In genomic region chr11:100576044-100577021, GRCh38 we compare ENCODE assay signal across 9 cellular contexts.
DNase-seq lines count a peak whose midpoint lies in the region; ATAC-seq and TF ChIP-seq lines count a peak whose summit lies in the region.
"Had no signal": no experiment of that assay in that cellular context is flagged by ENCODE, and none has a peak within 500 bp of the region (broad histone marks: within the 10 kb centered on the region; RNA-seq: fewer than 3 reads in every experiment).

No MANE protein-coding gene starts in this region.

- no peaks in the 10 kb centered on the region for H3K36me3 Mint-ChIP-seq in stimulated activated memory B cell treated with anti-CD40 and anti-IgM and Interleukin-4, amounts not matched to agents 10 μg/mL and 1 μg/mL and 100 μg/mL, for 72 hours
- H3K36me3 Mint-ChIP-seq: naive thymus-derived CD8-positive, alpha-beta T cell had no signal

- no peak overlapping the region for H3K27ac ChIP-seq in C4-2B
- no peak overlapping the region for H3K27ac ChIP-seq in adrenal gland
- H3K27ac ChIP-seq in right cardiac atrium (ENCODE audit: low read length) = no peak overlapping the region

- H3K9me3 Mint-ChIP-seq in stimulated activated memory B cell treated with anti-CD40 and anti-IgM and Interleukin-4, amounts not matched to agents 10 μg/mL and 1 μg/mL and 100 μg/mL, for 72 hours = no peaks in the 10 kb centered on the region
- H3K9me3 Mint-ChIP-seq: naive thymus-derived CD8-positive, alpha-beta T cell had no signal

- intact Hi-C loops in adrenal gland (cut with DNase I) = loop anchor here (5.0 to 10.0 kb wide), 3 partner anchors 106 to 358 kb away; no protein-coding TSS in a partner anchor
- intact Hi-C loops in right cardiac atrium (cut with DNase I) = loop anchor here (2.0 to 10.0 kb wide), 5 partner anchors 281 to 358 kb away; no protein-coding TSS in a partner anchor

- H3K4me3 ChIP-seq in adrenal gland (no peak overlapping the region), right cardiac atrium (ENCODE audit: low read length) (no peak overlapping the region)

- H3K27ac Mint-ChIP-seq in stimulated activated memory B cell treated with anti-CD40 and anti-IgM and Interleukin-4, amounts not matched to agents 10 μg/mL and 1 μg/mL and 100 μg/mL, for 72 hours = no peak overlapping the region
- H3K27ac Mint-ChIP-seq: naive thymus-derived CD8-positive, alpha-beta T cell had no signal

- no peak overlapping the region for H3K4me3 Mint-ChIP-seq in stimulated activated memory B cell treated with anti-CD40 and anti-IgM and Interleukin-4, amounts not matched to agents 10 μg/mL and 1 μg/mL and 100 μg/mL, for 72 hours
- H3K4me3 Mint-ChIP-seq: naive thymus-derived CD8-positive, alpha-beta T cell had no signal

- H3K9me3 ChIP-seq in adrenal gland (replicated peaks in 1 of 3) (no peaks in the 10 kb centered on the region), right cardiac atrium (ENCODE audit: control insufficient read depth, low read length) (no peaks in the 10 kb centered on the region)

- no peak for TF ChIP-seq POLR2A in adrenal gland (IDR thresholded peaks at IDR 0.05)

- peak; percentile 88 for TF ChIP-seq CTCF in C4-2B (conservative IDR thresholded peaks at IDR 0.05)
- TF ChIP-seq CTCF in adrenal gland (IDR thresholded peaks at IDR 0.05) = peak; percentile 59 to 86 (median 79)

- H3K4me1 Mint-ChIP-seq in stimulated activated memory B cell treated with anti-CD40 and anti-IgM and Interleukin-4, amounts not matched to agents 10 μg/mL and 1 μg/mL and 100 μg/mL, for 72 hours = no peaks in the 10 kb centered on the region
- H3K4me1 Mint-ChIP-seq: naive thymus-derived CD8-positive, alpha-beta T cell had no signal

- ATAC-seq in GM18873 (IDR thresholded peaks at IDR 0.05; ENCODE audit: low FRiP score, unreplicated experiment) (peak; percentile 77), HG03066 (IDR thresholded peaks at IDR 0.05; ENCODE audit: low read depth, unreplicated experiment) (peak; percentile 54), right cardiac atrium (peak; percentile 63 to 79)
- ATAC-seq in stimulated activated memory B cell treated with anti-CD40 and anti-IgM and Interleukin-4, amounts not matched to agents 10 μg/mL and 1 μg/mL and 100 μg/mL, for 72 hours = peak; percentile 58
- ATAC-seq: naive thymus-derived CD8-positive, alpha-beta T cell had no signal

- no peaks in the 10 kb centered on the region for H3K27me3 Mint-ChIP-seq in stimulated activated memory B cell treated with anti-CD40 and anti-IgM and Interleukin-4, amounts not matched to agents 10 μg/mL and 1 μg/mL and 100 μg/mL, for 72 hours

- H3K27me3 ChIP-seq in adrenal gland (no peaks in the 10 kb centered on the region), right cardiac atrium (ENCODE audit: control insufficient read depth, insufficient read depth) (no peaks in the 10 kb centered on the region)

- DNase-seq in NCI-H2196 treated with DMSO at 0.1 percent for 48 hours (lab: John Stamatoyannopoulos, UW; ENCODE audit: unreplicated experiment) = peak; percentile 30
- DNase-seq in adrenal gland = peak in 6 of 7 donors; percentile 16 to 42 (median 23)
- DNase-seq in right cardiac atrium = no peak
- no peak for DNase-seq in UCSD-AML1 (lab: John Stamatoyannopoulos, UW; ENCODE audit: unreplicated experiment)

- 25 to 31% (median 30%) methylated on average over 6 of the region's 6 CpGs for WGBS in adrenal gland, 4 donors
- 31% methylated on average over 6 of the region's 6 CpGs for WGBS in right cardiac atrium

- H3K36me3 ChIP-seq in adrenal gland (replicated peaks in 1 of 2) = no peaks in the 10 kb centered on the region

- H3K4me1 ChIP-seq in adrenal gland (replicated peaks in 1 of 2) (no peaks in the 10 kb centered on the region), right cardiac atrium (ENCODE audit: control insufficient read depth, insufficient read depth, low read length) (no peaks in the 10 kb centered on the region)

Comparison
In these comparisons a context has a peak if more than half of its experiments do, and no peak if none do; other contexts are left out.
1. DNase-seq: peak in NCI-H2196 treated with DMSO at 0.1 percent for 48 hours (single experiment) and adrenal gland (6 of 7); none in right cardiac atrium (0 of 3) and UCSD-AML1 (single experiment).
2. Peak in every context shown above with its lines, with median percentiles within 50 percentile points of each other: ATAC-seq.